In the genomic region with DNA sequence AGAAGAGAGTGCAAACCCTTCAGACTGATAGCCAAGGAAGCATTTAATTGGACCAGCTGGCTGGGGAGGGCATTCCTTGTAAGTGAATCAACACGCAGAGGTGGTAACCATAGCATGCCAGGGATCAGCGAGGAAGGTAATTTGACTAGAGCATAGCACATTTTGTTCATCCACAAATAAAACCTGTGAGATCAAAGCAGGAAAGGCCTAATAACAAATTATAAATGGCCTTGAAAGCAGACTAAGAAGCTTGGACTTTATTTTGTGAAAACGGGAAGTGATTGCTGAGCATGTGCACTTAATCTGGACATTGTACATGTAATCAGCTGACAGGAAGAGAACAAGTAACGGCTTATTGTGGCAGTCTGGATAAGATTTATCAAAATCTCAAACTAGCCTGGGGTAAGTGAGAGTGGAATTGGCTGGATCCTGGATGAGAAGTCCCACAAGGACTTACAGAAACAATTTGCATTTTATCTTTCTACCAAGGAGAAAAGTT, we compare ENCODE assay signal across 8 cellular contexts. TPM values are rescaled to one million over a fixed set of nuclear protein-coding genes. Genes with fewer than 3 reads are reported as not detected.
DNase-seq lines count a peak whose midpoint lies in the region; ATAC-seq, FAIRE-seq and TF ChIP-seq lines count a peak whose summit lies in the region.

No MANE protein-coding gene starts in this region.

- H3K27me3 Mint-ChIP-seq in CD4-positive, alpha-beta T cell, result no peaks in the 10 kb centered on the region
- no peaks in the 10 kb centered on the region for H3K27me3 Mint-ChIP-seq in activated B cell treated with CpG ODN at 0.5 μM for 24 hours

- no peaks in the 10 kb centered on the region for H3K27me3 ChIP-seq in CD4-positive, alpha-beta T cell (ENCODE audit: control insufficient read depth, insufficient read depth, low read length)

- peaks cover 22% of the 10 kb centered on the region for H3K4me1 Mint-ChIP-seq in CD4-positive, alpha-beta T cell (ENCODE audit: low read depth)
- peaks cover 27% of the 10 kb centered on the region for H3K4me1 Mint-ChIP-seq in activated B cell treated with CpG ODN at 0.5 μM for 24 hours

- H3K27ac ChIP-seq in CD4-positive, alpha-beta T cell (ENCODE audit: low read depth, low read length), result no peak overlapping the region

- H3K9me3 ChIP-seq in CD4-positive, alpha-beta T cell (ENCODE audit: control insufficient read depth, low read length), result no peaks in the 10 kb centered on the region

- peak overlapping the region; percentile 70 for H3K27ac Mint-ChIP-seq in CD4-positive, alpha-beta T cell
- peak overlapping the region; percentile 91 for H3K27ac Mint-ChIP-seq in activated B cell treated with CpG ODN at 0.5 μM for 24 hours

- intact Hi-C loops in CD4-positive, alpha-beta T cell (cut with DNase I, micrococcal nuclease), result loop anchor here in 1 of 2 experiments (10.0 kb wide), 2 partner anchors 125 to 385 kb away; partner anchors contain the start of gene FCMR
- intact Hi-C loops in activated B cell treated with CpG ODN at 0.5 μM for 24 hours (cut with micrococcal nuclease), result loop anchor here (1.0 kb wide), 2 partner anchors 11 kb away; partner anchors contain the start of gene CD55

- no peak for ATAC-seq in CD4-positive, alpha-beta T cell (ENCODE audit: poor library complexity)
- ATAC-seq in activated B cell treated with CpG ODN at 0.5 μM for 24 hours (ENCODE audit: low read depth), result peak; percentile 67
- no peak for ATAC-seq in stimulated activated naive CD8-positive, alpha-beta T cell treated with anti-CD3 and anti-CD28 coated beads, Interleukin-15, Interleukin-2, amounts not matched to agents 100 U/mL and 50 U/mL, for 24 hours

- CTCF ChIA-PET in CD4-positive, alpha-beta T cell (lab: Charles Lee), result no interaction called here
- CTCF ChIA-PET in activated B cell treated with CpG ODN at 0.5 μM for 24 hours (lab: Charles Lee), result interaction anchor here (0.6 to 1.2 kb wide), 2 partner anchors 12 to 96 kb away, joined by 3 to 4 read pairs; partner anchors contain the start of gene CD55

- TF ChIP-seq CTCF in CD4-positive, alpha-beta T cell (IDR thresholded peaks at IDR 0.05), result no peak
- TF ChIP-seq CTCF in activated B cell treated with CpG ODN at 0.5 μM for 24 hours (IDR thresholded peaks at IDR 0.05), result no peak

- H3K4me3 Mint-ChIP-seq in CD4-positive, alpha-beta T cell, result peak overlapping the region; percentile 32
- H3K4me3 Mint-ChIP-seq in activated B cell treated with CpG ODN at 0.5 μM for 24 hours, result peak overlapping the region; percentile 77

- no peak for FAIRE-seq in frontal cortex (lab: Jason Lieb, UNC)

- no peaks in the 10 kb centered on the region for H3K36me3 Mint-ChIP-seq in CD4-positive, alpha-beta T cell (ENCODE audit: low read depth)
- H3K36me3 Mint-ChIP-seq in activated B cell treated with CpG ODN at 0.5 μM for 24 hours (ENCODE audit: low read depth), result no peaks in the 10 kb centered on the region

- H3K9me3 Mint-ChIP-seq in CD4-positive, alpha-beta T cell, result no peaks in the 10 kb centered on the region
- no peaks in the 10 kb centered on the region for H3K9me3 Mint-ChIP-seq in activated B cell treated with CpG ODN at 0.5 μM for 24 hours

- no peak for DNase-seq in CD4-positive, alpha-beta T cell
- peak in 43 of 76 experiments; percentile 1 to 79 (median 29) for DNase-seq in HUDEP-2 (lab: John Stamatoyannopoulos, UW; ENCODE audit: unreplicated experiment in 76 of 76)
- no peak for DNase-seq in activated B cell treated with CpG ODN at 0.5 μM for 24 hours
- DNase-seq in hepatic stellate cell (ENCODE audit: low spot score), result peak; percentile 56
- DNase-seq in stimulated activated naive CD8-positive, alpha-beta T cell treated with anti-CD3 and anti-CD28 coated beads, Interleukin-15, Interleukin-2, amounts not matched to agents 100 U/mL and 50 U/mL, for 24 hours, result peak; percentile 13
- DNase-seq in frontal cortex (ENCODE audit: low spot score in 2 of 2), result no peak
- DNase-seq in activated gamma-delta T cell (lab: John Stamatoyannopoulos, UW), result no peak
- DNase-seq in NCI-H1417 (lab: John Stamatoyannopoulos, UW), result no peak

- POLR2A ChIA-PET in CD4-positive, alpha-beta T cell (lab: Charles Lee), result interaction anchor here (0.5 to 3.8 kb wide), 2 partner anchors 11 to 133 kb away, joined by 3 to 30 read pairs; partner anchors contain the start of gene CD55
- POLR2A ChIA-PET in activated B cell treated with CpG ODN at 0.5 μM for 24 hours (lab: Charles Lee), result interaction anchor here (1.1 to 3.6 kb wide), 4 partner anchors 9 to 186 kb away, joined by 3 to 59 read pairs (median 8); partner anchors contain the start of genes CD55 and CR1

RNA-seq across cellular contexts. Expression of gene CD55, which starts 11.7 kb away (rescaled TPM):
- 100 to 1,000 TPM; 218 to 229 TPM for total RNA-seq in CD4-positive, alpha-beta T cell
- 90.9 and 91.1 TPM in 2 replicates for total RNA-seq in activated B cell treated with CpG ODN at 0.5 μM for 24 hours
- 2.9 TPM for total RNA-seq in frontal cortex

Comparison
In these comparisons a context has a peak if more than half of its experiments do, and no peak if none do; other contexts are left out.
1. DNase-seq: peak in HUDEP-2 (43 of 76), hepatic stellate cell (single experiment) and stimulated activated naive CD8-positive, alpha-beta T cell treated with anti-CD3 and anti-CD28 coated beads, Interleukin-15, Interleukin-2, amounts not matched to agents 100 U/mL and 50 U/mL, for 24 hours (single experiment); none in CD4-positive, alpha-beta T cell (0 of 10), activated B cell treated with CpG ODN at 0.5 μM for 24 hours (single experiment), frontal cortex (0 of 2), activated gamma-delta T cell (single experiment) and NCI-H1417 (0 of 3).
2. RNA of gene CD55, which starts 11.7 kb away (total RNA-seq): 218 to 229 TPM in CD4-positive, alpha-beta T cell and 90.9 to 91.1 TPM in activated B cell treated with CpG ODN at 0.5 μM for 24 hours; 2.9 TPM in frontal cortex (single experiment); every median in the first group is over 10 times any median in the second.